1 cellular context compared by ENCODE assay signal in the genomic region with DNA sequence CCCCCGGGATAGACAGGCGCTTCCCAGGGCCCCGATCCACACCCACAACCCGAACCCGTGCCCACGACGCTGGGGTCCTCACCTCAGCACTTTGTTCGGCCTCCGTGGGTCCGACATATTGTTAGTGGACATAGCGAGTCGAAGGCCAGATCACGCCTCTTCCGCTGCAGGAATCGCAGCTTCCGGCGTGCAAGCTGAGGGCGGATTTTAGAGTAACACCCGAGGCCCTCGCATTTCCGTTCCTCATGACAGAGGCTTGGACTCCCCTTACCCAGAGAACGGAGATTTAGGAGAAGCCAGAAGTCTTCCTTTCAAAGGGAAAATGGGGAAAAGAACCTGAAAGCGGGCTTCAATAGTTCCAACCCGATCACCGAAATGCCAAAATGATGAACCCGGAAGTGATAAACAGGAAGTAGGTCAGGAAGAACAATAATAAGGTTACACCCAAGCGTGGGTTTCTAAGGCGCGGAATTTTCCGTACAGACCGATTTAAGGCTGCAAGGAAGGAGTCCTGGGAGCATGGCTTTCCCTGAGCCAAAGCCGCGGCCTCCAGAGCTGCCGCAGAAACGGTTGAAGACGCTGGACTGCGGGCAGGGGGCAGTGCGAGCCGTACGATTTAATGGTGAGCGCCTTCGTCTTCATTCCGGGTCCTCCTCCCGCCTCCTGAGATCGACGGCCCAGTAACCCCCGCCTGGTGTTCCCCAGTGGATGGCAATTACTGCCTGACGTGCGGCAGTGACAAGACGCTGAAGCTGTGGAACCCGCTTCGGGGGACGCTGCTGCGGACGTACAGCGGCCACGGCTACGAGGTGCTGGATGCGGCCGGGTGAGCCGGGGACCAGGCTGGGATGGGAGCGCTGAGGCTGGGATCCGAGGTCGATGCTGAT.
TF ChIP-seq lines count a peak whose summit lies in the region.

No MANE protein-coding gene starts in this region.

TF ChIP-seq in K562, 482 proteins besides CTCF, POLR2A, EP300 and RAD21 (continued from another document and continues in another):
- TF ChIP-seq, protein P1, sequence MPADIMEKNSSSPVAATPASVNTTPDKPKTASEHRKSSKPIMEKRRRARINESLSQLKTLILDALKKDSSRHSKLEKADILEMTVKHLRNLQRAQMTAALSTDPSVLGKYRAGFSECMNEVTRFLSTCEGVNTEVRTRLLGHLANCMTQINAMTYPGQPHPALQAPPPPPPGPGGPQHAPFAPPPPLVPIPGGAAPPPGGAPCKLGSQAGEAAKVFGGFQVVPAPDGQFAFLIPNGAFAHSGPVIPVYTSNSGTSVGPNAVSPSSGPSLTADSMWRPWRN (IDR thresholded peaks at IDR 0.05; ENCODE audit: low read depth), result no peak
- TF ChIP-seq, protein P2, sequence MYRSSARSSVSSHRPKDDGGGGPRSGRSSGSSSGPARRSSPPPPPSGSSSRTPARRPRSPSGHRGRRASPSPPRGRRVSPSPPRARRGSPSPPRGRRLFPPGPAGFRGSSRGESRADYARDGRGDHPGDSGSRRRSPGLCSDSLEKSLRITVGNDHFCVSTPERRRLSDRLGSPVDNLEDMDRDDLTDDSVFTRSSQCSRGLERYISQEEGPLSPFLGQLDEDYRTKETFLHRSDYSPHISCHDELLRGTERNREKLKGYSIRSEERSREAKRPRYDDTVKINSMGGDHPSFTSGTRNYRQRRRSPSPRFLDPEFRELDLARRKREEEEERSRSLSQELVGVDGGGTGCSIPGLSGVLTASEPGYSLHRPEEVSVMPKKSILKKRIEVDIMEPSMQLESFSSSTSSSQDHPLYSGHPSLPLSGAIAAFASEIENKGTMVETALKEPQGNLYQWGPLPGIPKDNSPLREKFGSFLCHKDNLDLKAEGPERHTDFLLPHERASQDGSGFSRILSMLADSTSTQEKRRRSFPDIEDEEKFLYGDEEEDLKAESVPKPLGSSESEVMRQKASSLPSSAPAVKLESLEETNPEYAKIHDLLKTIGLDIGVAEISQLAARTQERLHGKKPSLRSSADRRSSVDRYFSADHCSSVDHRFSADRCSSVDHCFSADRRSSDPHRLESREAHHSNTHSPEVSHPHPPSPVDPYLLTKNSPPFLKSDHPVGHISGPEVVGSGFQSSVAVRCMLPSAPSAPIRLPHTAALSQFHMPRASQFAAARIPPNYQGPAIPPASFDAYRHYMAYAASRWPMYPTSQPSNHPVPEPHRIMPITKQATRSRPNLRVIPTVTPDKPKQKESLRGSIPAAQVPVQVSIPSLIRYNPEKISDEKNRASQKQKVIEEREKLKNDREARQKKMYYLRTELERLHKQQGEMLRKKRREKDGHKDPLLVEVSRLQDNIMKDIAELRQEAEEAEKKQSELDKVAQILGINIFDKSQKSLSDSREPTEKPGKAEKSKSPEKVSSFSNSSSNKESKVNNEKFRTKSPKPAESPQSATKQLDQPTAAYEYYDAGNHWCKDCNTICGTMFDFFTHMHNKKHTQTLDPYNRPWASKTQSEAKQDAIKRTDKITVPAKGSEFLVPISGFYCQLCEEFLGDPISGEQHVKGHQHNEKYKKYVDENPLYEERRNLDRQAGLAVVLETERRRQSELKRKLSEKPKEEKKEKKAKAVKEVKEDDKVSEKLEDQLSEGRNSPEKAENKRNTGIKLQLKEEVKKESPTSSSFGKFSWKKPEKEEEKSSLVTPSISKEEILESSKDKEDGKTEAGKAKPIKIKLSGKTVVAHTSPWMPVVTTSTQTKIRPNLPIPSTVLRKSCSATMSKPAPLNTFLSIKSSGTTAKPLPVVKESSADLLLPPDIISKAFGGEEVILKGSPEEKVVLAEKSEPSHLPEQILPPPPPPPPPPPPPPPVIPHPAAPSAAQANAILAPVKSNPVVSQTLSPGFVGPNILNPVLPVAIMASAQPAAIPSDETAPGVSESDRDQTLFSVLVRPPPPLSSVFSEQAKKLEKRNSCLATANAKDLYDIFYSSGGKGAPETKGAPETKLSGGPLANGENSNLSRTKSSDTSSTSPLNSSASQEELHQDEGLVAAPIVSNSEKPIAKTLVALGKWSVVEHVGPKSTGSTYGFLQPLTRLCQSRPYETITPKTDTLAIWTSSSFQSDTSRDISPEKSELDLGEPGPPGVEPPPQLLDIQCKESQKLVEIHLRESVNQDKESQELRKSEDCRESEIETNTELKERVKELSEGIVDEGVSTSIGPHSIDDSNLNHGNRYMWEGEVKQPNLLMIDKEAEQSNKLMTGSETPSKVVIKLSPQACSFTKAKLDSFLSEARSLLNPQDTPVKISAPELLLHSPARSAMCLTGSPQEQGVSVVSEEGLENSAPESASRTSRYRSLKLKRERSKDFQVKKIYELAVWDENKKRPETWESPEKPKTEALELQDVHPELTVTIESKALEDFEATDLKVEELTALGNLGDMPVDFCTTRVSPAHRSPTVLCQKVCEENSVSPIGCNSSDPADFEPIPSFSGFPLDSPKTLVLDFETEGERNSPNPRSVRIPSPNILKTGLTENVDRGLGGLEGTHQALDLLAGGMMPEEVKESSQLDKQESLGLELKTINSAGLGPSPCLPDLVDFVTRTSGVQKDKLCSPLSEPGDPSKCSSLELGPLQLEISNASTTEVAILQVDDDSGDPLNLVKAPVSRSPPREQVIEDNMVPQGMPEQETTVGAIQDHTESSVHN (IDR thresholded peaks at IDR 0.05; ENCODE audit: borderline replicate concordance in 1 of 2, low read depth in 1 of 2), result peak in 1 of 2 experiments; percentile 49; a peak in 1 of 4 replicates
- TF ChIP-seq ZNF23 (CRISPR knock-in tag; IDR thresholded peaks at IDR 0.05) (no peak), ZC3H11A (IDR thresholded peaks at IDR 0.05; ENCODE audit: low read depth, low read length) (no peak), TAF7 (tag; IDR thresholded peaks at IDR 0.05) (0 out of 2 replicates have a peak, but pooled peaks have one; percentile 6), ZNF79 (CRISPR knock-in tag; IDR thresholded peaks at IDR 0.05; ENCODE audit: low read depth) (no peak), U2AF2 (optimal IDR thresholded peaks at IDR 0.05; ENCODE audit: low read depth, low read length) (no peak), ZNF586 (CRISPR knock-in tag; conservative IDR thresholded peaks at IDR 0.05) (no peak), CHD4 (IDR thresholded peaks at IDR 0.05; ENCODE audit: insufficient read depth, insufficient replicate concordance, low read depth, low read length, poor library complexity, severe bottlenecking) (no peak), SMAD2 (IDR thresholded peaks at IDR 0.05; ENCODE audit: low read depth, low read length) (no peak), MEIS2 (IDR thresholded peaks at IDR 0.05; ENCODE audit: partially characterized antibody) (no peak), GABPB1 (CRISPR knock-in tag; IDR thresholded peaks at IDR 0.05) (peak; percentile 100), ZNF583 (CRISPR knock-in tag; IDR thresholded peaks at IDR 0.05) (no peak), ZNF444 (CRISPR knock-in tag; IDR thresholded peaks at IDR 0.05) (no peak), LCOR (CRISPR knock-in tag; IDR thresholded peaks at IDR 0.05) (peak; percentile 62; the same call in 1 of the 2 replicates), NFIX (CRISPR knock-in tag; IDR thresholded peaks at IDR 0.05; ENCODE audit: low read depth) (no peak), PHB2 (IDR thresholded peaks at IDR 0.05; ENCODE audit: low read depth) (no peak), POLR2H (tag; IDR thresholded peaks at IDR 0.05; ENCODE audit: low read depth) (peak; percentile 69; the same call in 1 of the 2 replicates), CBX3 (IDR thresholded peaks at IDR 0.05; ENCODE audit: borderline replicate concordance in 1 of 2, low read length in 2 of 2) (no peak; a peak in 1 of 3 replicates), DPF2 (IDR thresholded peaks at IDR 0.05) (0 out of 2 replicates have a peak, but pooled peaks have one; percentile 21), NCOA6 (IDR thresholded peaks at IDR 0.05) (no peak), VEZF1 (CRISPR knock-in tag; IDR thresholded peaks at IDR 0.05) (peak; percentile 58)
- TF ChIP-seq, protein P3, sequence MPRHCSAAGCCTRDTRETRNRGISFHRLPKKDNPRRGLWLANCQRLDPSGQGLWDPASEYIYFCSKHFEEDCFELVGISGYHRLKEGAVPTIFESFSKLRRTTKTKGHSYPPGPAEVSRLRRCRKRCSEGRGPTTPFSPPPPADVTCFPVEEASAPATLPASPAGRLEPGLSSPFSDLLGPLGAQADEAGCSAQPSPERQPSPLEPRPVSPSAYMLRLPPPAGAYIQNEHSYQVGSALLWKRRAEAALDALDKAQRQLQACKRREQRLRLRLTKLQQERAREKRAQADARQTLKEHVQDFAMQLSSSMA (CRISPR knock-in tag; IDR thresholded peaks at IDR 0.05), result no peak
- TF ChIP-seq, protein P4, sequence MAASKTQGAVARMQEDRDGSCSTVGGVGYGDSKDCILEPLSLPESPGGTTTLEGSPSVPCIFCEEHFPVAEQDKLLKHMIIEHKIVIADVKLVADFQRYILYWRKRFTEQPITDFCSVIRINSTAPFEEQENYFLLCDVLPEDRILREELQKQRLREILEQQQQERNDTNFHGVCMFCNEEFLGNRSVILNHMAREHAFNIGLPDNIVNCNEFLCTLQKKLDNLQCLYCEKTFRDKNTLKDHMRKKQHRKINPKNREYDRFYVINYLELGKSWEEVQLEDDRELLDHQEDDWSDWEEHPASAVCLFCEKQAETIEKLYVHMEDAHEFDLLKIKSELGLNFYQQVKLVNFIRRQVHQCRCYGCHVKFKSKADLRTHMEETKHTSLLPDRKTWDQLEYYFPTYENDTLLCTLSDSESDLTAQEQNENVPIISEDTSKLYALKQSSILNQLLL (CRISPR knock-in tag; IDR thresholded peaks at IDR 0.05; ENCODE audit: borderline replicate concordance), result no peak
- TF ChIP-seq, protein P5, sequence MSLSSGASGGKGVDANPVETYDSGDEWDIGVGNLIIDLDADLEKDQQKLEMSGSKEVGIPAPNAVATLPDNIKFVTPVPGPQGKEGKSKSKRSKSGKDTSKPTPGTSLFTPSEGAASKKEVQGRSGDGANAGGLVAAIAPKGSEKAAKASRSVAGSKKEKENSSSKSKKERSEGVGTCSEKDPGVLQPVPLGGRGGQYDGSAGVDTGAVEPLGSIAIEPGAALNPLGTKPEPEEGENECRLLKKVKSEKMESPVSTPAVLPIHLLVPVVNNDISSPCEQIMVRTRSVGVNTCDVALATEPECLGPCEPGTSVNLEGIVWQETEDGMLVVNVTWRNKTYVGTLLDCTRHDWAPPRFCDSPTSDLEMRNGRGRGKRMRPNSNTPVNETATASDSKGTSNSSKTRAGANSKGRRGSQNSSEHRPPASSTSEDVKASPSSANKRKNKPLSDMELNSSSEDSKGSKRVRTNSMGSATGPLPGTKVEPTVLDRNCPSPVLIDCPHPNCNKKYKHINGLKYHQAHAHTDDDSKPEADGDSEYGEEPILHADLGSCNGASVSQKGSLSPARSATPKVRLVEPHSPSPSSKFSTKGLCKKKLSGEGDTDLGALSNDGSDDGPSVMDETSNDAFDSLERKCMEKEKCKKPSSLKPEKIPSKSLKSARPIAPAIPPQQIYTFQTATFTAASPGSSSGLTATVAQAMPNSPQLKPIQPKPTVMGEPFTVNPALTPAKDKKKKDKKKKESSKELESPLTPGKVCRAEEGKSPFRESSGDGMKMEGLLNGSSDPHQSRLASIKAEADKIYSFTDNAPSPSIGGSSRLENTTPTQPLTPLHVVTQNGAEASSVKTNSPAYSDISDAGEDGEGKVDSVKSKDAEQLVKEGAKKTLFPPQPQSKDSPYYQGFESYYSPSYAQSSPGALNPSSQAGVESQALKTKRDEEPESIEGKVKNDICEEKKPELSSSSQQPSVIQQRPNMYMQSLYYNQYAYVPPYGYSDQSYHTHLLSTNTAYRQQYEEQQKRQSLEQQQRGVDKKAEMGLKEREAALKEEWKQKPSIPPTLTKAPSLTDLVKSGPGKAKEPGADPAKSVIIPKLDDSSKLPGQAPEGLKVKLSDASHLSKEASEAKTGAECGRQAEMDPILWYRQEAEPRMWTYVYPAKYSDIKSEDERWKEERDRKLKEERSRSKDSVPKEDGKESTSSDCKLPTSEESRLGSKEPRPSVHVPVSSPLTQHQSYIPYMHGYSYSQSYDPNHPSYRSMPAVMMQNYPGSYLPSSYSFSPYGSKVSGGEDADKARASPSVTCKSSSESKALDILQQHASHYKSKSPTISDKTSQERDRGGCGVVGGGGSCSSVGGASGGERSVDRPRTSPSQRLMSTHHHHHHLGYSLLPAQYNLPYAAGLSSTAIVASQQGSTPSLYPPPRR (CRISPR knock-in tag; IDR thresholded peaks at IDR 0.05; ENCODE audit: borderline replicate concordance), result no peak
- TF ChIP-seq, protein P6, sequence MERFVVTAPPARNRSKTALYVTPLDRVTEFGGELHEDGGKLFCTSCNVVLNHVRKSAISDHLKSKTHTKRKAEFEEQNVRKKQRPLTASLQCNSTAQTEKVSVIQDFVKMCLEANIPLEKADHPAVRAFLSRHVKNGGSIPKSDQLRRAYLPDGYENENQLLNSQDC (CRISPR knock-in tag; IDR thresholded peaks at IDR 0.05), result no peak
- TF ChIP-seq, protein P7, sequence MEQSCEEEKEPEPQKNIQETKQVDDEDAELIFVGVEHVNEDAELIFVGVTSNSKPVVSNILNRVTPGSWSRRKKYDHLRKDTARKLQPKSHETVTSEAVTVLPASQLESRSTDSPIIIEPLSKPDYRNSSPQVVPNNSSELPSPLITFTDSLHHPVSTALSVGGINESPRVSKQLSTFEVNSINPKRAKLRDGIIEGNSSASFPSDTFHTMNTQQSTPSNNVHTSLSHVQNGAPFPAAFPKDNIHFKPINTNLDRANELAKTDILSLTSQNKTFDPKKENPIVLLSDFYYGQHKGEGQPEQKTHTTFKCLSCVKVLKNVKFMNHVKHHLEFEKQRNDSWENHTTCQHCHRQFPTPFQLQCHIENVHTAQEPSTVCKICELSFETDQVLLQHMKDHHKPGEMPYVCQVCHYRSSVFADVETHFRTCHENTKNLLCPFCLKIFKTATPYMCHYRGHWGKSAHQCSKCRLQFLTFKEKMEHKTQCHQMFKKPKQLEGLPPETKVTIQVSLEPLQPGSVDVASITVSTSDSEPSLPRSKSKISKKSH (CRISPR knock-in tag; IDR thresholded peaks at IDR 0.05), result no peak
